ENCODE assay signal across 1 cellular context in the genomic region with DNA sequence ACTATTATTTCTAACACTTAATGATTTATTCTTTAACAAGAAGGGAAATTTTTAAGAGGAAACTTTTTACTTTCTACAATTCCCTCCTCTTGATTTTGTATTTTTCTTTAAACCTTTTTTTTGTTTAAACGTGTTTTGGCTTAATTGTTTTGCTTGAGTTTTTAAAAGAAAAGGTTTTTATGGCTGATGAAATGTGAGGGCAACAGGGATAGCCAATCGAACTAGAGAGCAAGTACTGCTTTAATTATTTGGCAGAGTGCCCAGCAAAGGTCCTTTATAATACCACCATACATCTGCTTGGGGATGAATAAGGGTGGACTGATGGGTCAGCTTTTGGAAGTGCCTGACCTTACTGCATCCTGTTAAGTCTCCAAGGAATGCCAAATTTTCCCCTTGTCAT.
TF ChIP-seq lines count a peak whose summit lies in the region.

No MANE protein-coding gene starts in this region.

TF ChIP-seq in K562, 482 proteins besides CTCF, POLR2A, EP300 and RAD21 (continued from another document):
- TF ChIP-seq U2AF1 (optimal IDR thresholded peaks at IDR 0.05; ENCODE audit: low read depth, low read length), result no peak
- no peak for TF ChIP-seq ARID2 (IDR thresholded peaks at IDR 0.05)
